In genomic region chr20:10521068-10521834, GRCh38 we compare ENCODE assay signal across 8 cellular contexts.
DNase-seq lines count a peak whose midpoint lies in the region; ATAC-seq and TF ChIP-seq lines count a peak whose summit lies in the region.
"Had no signal": no experiment of that assay in that cellular context is flagged by ENCODE, and none has a peak within 500 bp of the region (broad histone marks: within the 10 kb centered on the region; RNA-seq: fewer than 3 reads in every experiment).

No MANE protein-coding gene starts in this region.

- peaks cover 26% of the 10 kb centered on the region for H3K4me1 ChIP-seq in osteoblast (ENCODE audit: insufficient read depth, low read length)
- H3K4me1 ChIP-seq in body of pancreas, result peaks cover 11% of the 10 kb centered on the region

- H3K4me3 ChIP-seq in osteoblast (ENCODE audit: insufficient read depth, low read length) (peak overlapping the region; percentile 35), body of pancreas (no peak overlapping the region)

- TF ChIP-seq CTCF in osteoblast (IDR thresholded peaks at IDR 0.05; ENCODE audit: extremely low read depth, low read depth, low read length), result no peak
- TF ChIP-seq CTCF in body of pancreas (IDR thresholded peaks at IDR 0.05), result no peak

- H2AFZ ChIP-seq in osteoblast (ENCODE audit: low read length), result peak overlapping the region; percentile 30

- H4K20me1 ChIP-seq in osteoblast (ENCODE audit: insufficient read depth, low read length), result no peaks in the 10 kb centered on the region

- H3K27ac ChIP-seq in osteoblast (ENCODE audit: low read depth, low read length) (peak overlapping the region; percentile 79), body of pancreas (no peak overlapping the region)

- no peaks in the 10 kb centered on the region for H3K79me2 ChIP-seq in osteoblast (ENCODE audit: insufficient read depth, low read length)

- H3K27me3 ChIP-seq in osteoblast (ENCODE audit: insufficient read depth, low read length), result no peaks in the 10 kb centered on the region
- no peaks in the 10 kb centered on the region for H3K27me3 ChIP-seq in body of pancreas

- no peak for TF ChIP-seq POLR2A in body of pancreas (IDR thresholded peaks at IDR 0.05)

- intact Hi-C loops in body of pancreas (cut with DNase I), result no loop called here

- H3K4me2 ChIP-seq in osteoblast (ENCODE audit: insufficient read depth, low read length), result peak overlapping the region; percentile 76

- H3K36me3 ChIP-seq in osteoblast (ENCODE audit: insufficient read depth, low read length), result no peaks in the 10 kb centered on the region
- H3K36me3 ChIP-seq in body of pancreas (replicated peaks in 1 of 2; ENCODE audit: insufficient read depth in 1 of 2, low read depth in 2 of 2), result no peaks in the 10 kb centered on the region

- H3K9me3 ChIP-seq in osteoblast (ENCODE audit: low read depth, low read length) (no peaks in the 10 kb centered on the region), body of pancreas (no peaks in the 10 kb centered on the region)

- peak; percentile 74 for DNase-seq in HCEC 1CT
- DNase-seq in NCI-H226, result peak; percentile 28
- DNase-seq in dedifferentiated amniotic fluid mesenchymal stem cell (ENCODE audit: extremely low spot score), result peak; percentile 62
- peak; percentile 91 for DNase-seq in osteoblast (ENCODE audit: insufficient read length, low spot score, missing footprints)
- no peak for DNase-seq in body of pancreas
- DNase-seq: activated T-cell treated with anti-CD3 and anti-CD28 coated beads, Interleukin-2, amount 50 U/mL, for 4 hours had no signal

- WGBS in body of pancreas, 2 donors, result 81 to 86% methylated on average over 5 of the region's 5 CpGs

- ATAC-seq in GM21737 (IDR thresholded peaks at IDR 0.05; ENCODE audit: unreplicated experiment), result no peak
- ATAC-seq in HG02623 (IDR thresholded peaks at IDR 0.05; ENCODE audit: unreplicated experiment), result no peak
- no peak for ATAC-seq in body of pancreas
- ATAC-seq: activated T-cell treated with anti-CD3 and anti-CD28 coated beads, Interleukin-2, amount 50 U/mL, for 4 hours had no signal

Comparison
In these comparisons a context has a peak if more than half of its experiments do, and no peak if none do; other contexts are left out.
1. DNase-seq: peak in HCEC 1CT (single experiment), NCI-H226 (single experiment), dedifferentiated amniotic fluid mesenchymal stem cell (single experiment) and osteoblast (single experiment); none in body of pancreas (0 of 4).